Comparison of ENCODE assay signal across 10 cellular contexts in the genomic region with DNA sequence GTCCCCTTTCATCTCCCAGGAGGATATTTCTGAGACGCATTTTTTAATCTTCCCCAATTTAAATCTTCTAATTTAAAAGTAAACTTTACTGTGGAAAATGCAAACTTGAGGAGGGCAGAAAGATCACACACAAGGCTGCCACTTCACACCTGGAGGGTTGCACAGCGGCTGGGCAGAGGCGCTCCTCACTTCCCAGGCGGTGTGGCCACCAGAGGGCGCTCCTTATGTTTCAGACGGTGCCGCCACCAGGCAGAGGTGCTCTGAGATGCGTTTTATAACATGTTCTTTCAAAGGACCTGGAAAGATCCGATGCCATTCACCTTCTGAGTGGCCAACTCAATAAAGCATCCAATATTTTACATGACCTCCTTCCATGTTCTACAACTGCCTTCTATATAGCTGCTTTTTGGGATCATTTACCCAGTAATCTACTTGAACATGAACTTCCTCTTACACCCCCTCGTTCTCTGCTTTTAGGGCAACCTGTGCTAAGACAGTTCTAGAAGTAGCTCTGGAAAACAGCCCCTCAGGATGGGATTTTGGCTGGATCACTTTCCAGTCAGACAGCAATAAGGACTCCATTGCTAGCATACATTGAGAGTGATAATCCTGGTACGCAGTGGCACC. TPM values are rescaled to one million over a fixed set of nuclear protein-coding genes. Genes with fewer than 3 reads are reported as not detected.
A peak's percentile ranks its signal among the peaks of the same experiment; 100 is the strongest.
DNase-seq lines count a peak whose midpoint lies in the region; ATAC-seq and TF ChIP-seq lines count a peak whose summit lies in the region.
"Had no signal": no experiment of that assay in that cellular context is flagged by ENCODE, and none has a peak within 500 bp of the region (broad histone marks: within the 10 kb centered on the region; RNA-seq: fewer than 3 reads in every experiment).

No MANE protein-coding gene starts in this region.

- no peak overlapping the region for H2AFZ ChIP-seq in KMS-11 (ENCODE audit: low read depth)

- H3K4me1 ChIP-seq in KMS-11 (ENCODE audit: low read depth, poor library complexity, severe bottlenecking) = no peaks in the 10 kb centered on the region

- H3K36me3 ChIP-seq in KMS-11 (ENCODE audit: insufficient read depth) = no peaks in the 10 kb centered on the region

- H3K27ac ChIP-seq in KMS-11 = no peak overlapping the region

- no peak overlapping the region for H3K4me3 ChIP-seq in KMS-11 (IDR thresholded peaks at IDR 0.05; ENCODE audit: insufficient read depth, low read depth, low read length)

- DNase-seq in D341Med (ENCODE audit: low spot score) (peak; percentile 46), lung microvascular endothelial cell (ENCODE audit: low read depth in 2 of 2) (peak; percentile 14 to 16), NCI-H187 treated with DMSO at 0.1 percent for 48 hours (lab: John Stamatoyannopoulos, UW) (no peak), ecto neural progenitor cell (ENCODE audit: low spot score) (no peak), SIG-M5 (lab: John Stamatoyannopoulos, UW) (no peak)
- DNase-seq in activated naive CD4-positive, alpha-beta T cell treated with anti-CD3 and anti-CD28 coated beads, Interleukin-2, amount 50 U/mL, for 16 hours = peak; percentile 20
- DNase-seq: activated B cell treated with CpG ODN at 0.5 μM for 24 hours, GOT3 had no signal

- TF ChIP-seq CTCF in KMS-11 (conservative IDR thresholded peaks at IDR 0.05; ENCODE audit: low read depth, low read length) = peak; percentile 41; the same call in 1 of the 2 replicates

- H3K27me3 ChIP-seq in KMS-11 (ENCODE audit: insufficient read depth, low read depth) = no peaks in the 10 kb centered on the region

- no peaks in the 10 kb centered on the region for H4K20me1 ChIP-seq in KMS-11 (ENCODE audit: insufficient read depth)

- H3K4me2 ChIP-seq in KMS-11 = no peak overlapping the region

- H3K9ac ChIP-seq in KMS-11 = no peak overlapping the region

- no peak for ATAC-seq in HG03520 (IDR thresholded peaks at IDR 0.05; ENCODE audit: unreplicated experiment)

- no peaks in the 10 kb centered on the region for H3K79me2 ChIP-seq in KMS-11 (ENCODE audit: insufficient read depth, low read depth)

RNA-seq across cellular contexts. Expression of a gene that starts 14.8 kb away (rescaled TPM):
- not detected in 2 replicates for total RNA-seq in lung microvascular endothelial cell
- total RNA-seq: activated B cell treated with CpG ODN at 0.5 μM for 24 hours had no signal

Comparison
In these comparisons a context has a peak if more than half of its experiments do, and no peak if none do; other contexts are left out.
1. DNase-seq: peak in D341Med (single experiment), activated naive CD4-positive, alpha-beta T cell treated with anti-CD3 and anti-CD28 coated beads, Interleukin-2, amount 50 U/mL, for 16 hours (single experiment) and lung microvascular endothelial cell (2 of 2); none in NCI-H187 treated with DMSO at 0.1 percent for 48 hours (single experiment), ecto neural progenitor cell (single experiment) and SIG-M5 (single experiment).